ENCODE assay signal across 28 cellular contexts in genomic region chr18:30039201-30039600, GRCh38.
"Had no signal": no experiment of that assay in that cellular context is flagged by ENCODE, and none has a peak within 500 bp of the region (broad histone marks: within the 10 kb centered on the region; RNA-seq: fewer than 3 reads in every experiment).

No MANE protein-coding gene starts in this region.

- H3K36me3 ChIP-seq: colonic mucosa, esophagus muscularis mucosa, esophagus squamous epithelium, gastrocnemius medialis, gastroesophageal sphincter, heart left ventricle, heart right ventricle had no signal

- FAIRE-seq: colon, endometrium, endothelial cell of umbilical vein, frontal cortex had no signal

- H3K9me3 ChIP-seq: colonic mucosa, gastrocnemius medialis had no signal

- DNase-seq: colonic mucosa; cortex of kidney; dermis blood vessel endothelial cell; dorsolateral prefrontal cortex; effector CD4-positive, alpha-beta T cell; effector CD8-positive, alpha-beta T cell; effector memory CD4-positive, alpha-beta T cell; effector memory CD8-positive, alpha-beta T cell; endodermal cell; erythroblast; esophagus squamous epithelium; foreskin fibroblast; foreskin keratinocyte; foreskin melanocyte; gastrocnemius medialis; glutamatergic neuron; head of caudate nucleus; heart left ventricle; heart right ventricle had no signal

- H3K4me3 ChIP-seq: colonic mucosa, coronary artery, dorsolateral prefrontal cortex, esophagus muscularis mucosa, esophagus squamous epithelium, gastrocnemius medialis, gastroesophageal sphincter, heart left ventricle, heart right ventricle had no signal

- ATAC-seq: effector memory CD8-positive, alpha-beta T cell; esophagus mucosa; foreskin keratinocyte; gastrocnemius medialis; gastroesophageal sphincter; heart left ventricle; heart right ventricle had no signal

- H3K27ac ChIP-seq: colonic mucosa, coronary artery, dorsolateral prefrontal cortex, epithelial cell of prostate, esophagus muscularis mucosa, esophagus squamous epithelium, foreskin keratinocyte, gastrocnemius medialis, gastroesophageal sphincter, heart left ventricle, heart right ventricle had no signal

- H3K27me3 ChIP-seq: colonic mucosa, dorsolateral prefrontal cortex, esophagus muscularis mucosa, esophagus squamous epithelium, foreskin keratinocyte, gastrocnemius medialis, gastroesophageal sphincter, heart left ventricle, heart right ventricle had no signal

- H3K4me1 ChIP-seq: colonic mucosa, esophagus muscularis mucosa, esophagus squamous epithelium, foreskin keratinocyte, gastrocnemius medialis, gastroesophageal sphincter, heart left ventricle, heart right ventricle had no signal
